Comparison of ENCODE assay signal across 11 cellular contexts in the genomic region with DNA sequence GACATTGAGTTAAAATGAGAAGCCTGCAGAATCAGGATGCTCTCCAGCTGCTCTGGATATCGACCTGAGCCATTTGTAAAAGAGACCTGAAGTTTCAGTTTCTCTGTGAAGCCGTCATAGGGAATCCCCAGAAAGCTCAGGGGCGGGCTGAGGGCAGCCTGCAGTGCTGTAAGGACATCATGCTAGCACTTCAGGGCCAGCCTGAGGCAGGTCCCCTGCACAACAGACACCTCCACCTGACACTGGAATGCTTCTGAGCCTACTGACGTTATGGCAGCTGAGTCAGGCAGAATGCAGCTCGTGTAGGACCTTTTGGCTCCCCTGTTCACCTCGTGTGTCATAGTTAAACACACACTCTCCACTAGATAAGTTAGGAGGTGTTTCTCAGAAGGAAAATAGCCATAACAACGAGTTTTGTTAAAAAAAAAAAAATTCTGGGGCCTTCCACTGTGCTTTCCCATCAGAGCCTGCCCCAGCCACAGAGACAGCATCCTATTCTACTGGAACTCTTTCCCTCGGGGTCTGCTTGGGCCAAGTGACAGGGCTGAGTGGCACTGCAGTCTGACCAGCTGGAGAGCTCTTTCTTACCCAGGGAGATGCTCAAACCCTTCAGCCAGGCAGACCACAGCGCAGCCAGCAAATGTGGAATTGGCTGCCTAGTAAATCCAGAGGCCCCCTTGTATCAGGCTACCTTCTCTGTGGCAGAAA.
A peak's percentile ranks its signal among the peaks of the same experiment; 100 is the strongest.
DNase-seq lines count a peak whose midpoint lies in the region; ATAC-seq, FAIRE-seq and TF ChIP-seq lines count a peak whose summit lies in the region.
"Had no signal": no experiment of that assay in that cellular context is flagged by ENCODE, and none has a peak within 500 bp of the region (broad histone marks: within the 10 kb centered on the region; RNA-seq: fewer than 3 reads in every experiment).

No MANE protein-coding gene starts in this region.

- H3K9me3 ChIP-seq in A549 = no peaks in the 10 kb centered on the region
- no peaks in the 10 kb centered on the region for H3K9me3 ChIP-seq in H9 (ENCODE audit: control insufficient read depth, low read depth, low read length)
- no peaks in the 10 kb centered on the region for H3K9me3 ChIP-seq in CD8-positive, alpha-beta memory T cell (ENCODE audit: low read length)

- no peaks in the 10 kb centered on the region for H3K79me1 ChIP-seq in H9 (ENCODE audit: insufficient read depth, low read depth, low read length, poor library complexity, severe bottlenecking)

- H3K9ac ChIP-seq in H9 (ENCODE audit: extremely low read depth, insufficient read length, low read length) = no peak overlapping the region

- no peak overlapping the region for H2BK20ac ChIP-seq in H9 (ENCODE audit: low read depth, low read length, poor library complexity, severe bottlenecking)

- H3K27me3 Mint-ChIP-seq in H9 (ENCODE audit: low read depth) = no peaks in the 10 kb centered on the region
- H3K27me3 Mint-ChIP-seq in CD8-positive, alpha-beta memory T cell = peaks cover 0 to 4% of the 10 kb centered on the region in 2 donors

- no peak overlapping the region for H2AK5ac ChIP-seq in H9 (ENCODE audit: insufficient read length, low read length)

- ATAC-seq in A549 = peak; percentile 70 to 85
- ATAC-seq in GM18907 (IDR thresholded peaks at IDR 0.05; ENCODE audit: unreplicated experiment) = peak; percentile 97
- peak; percentile 96 for ATAC-seq in HG02798 (IDR thresholded peaks at IDR 0.05; ENCODE audit: poor library complexity, unreplicated experiment)

- H2BK5ac ChIP-seq in H9 (ENCODE audit: insufficient read length, low read length) = no peak overlapping the region

- TF ChIP-seq EP300 in A549 (IDR thresholded peaks at IDR 0.05) = no peak

- WGBS in A549 (ENCODE audit: missing lambda C conversion rate) = 34% methylated on average over 9 of the region's 9 CpGs
- WGBS in H9 (ENCODE audit: extremely low coverage, insufficient read length, low lambda C conversion rate) = no CpG with 5 or more reads among the region's 9 CpGs

- no peak overlapping the region for H2BK15ac ChIP-seq in H9 (ENCODE audit: low read depth, low read length)

- H3K4me1 Mint-ChIP-seq in H9 = no peaks in the 10 kb centered on the region
- H3K4me1 Mint-ChIP-seq in CD8-positive, alpha-beta memory T cell = peaks cover 0 to 4% (median 3%) of the 10 kb centered on the region in 3 donors
- H3K4me1 Mint-ChIP-seq: nephron had no signal

- no peak overlapping the region for H3K4ac ChIP-seq in H9 (ENCODE audit: low read depth, low read length)

- no peak overlapping the region for H4K91ac ChIP-seq in H9 (ENCODE audit: insufficient read length, low read depth, low read length)

- no peaks in the 10 kb centered on the region for H4K20me1 ChIP-seq in H9 (ENCODE audit: control insufficient read depth, insufficient read depth, insufficient read length)

- H3K23ac ChIP-seq in H9 (ENCODE audit: insufficient read length, low read depth, low read length) = no peak overlapping the region

- H3K36me3 Mint-ChIP-seq in H9 (ENCODE audit: insufficient read depth in 1 of 3, low read depth in 3 of 3) = no peaks in the 10 kb centered on the region
- H3K36me3 Mint-ChIP-seq in CD8-positive, alpha-beta memory T cell = no peaks in the 10 kb centered on the region

- no peaks in the 10 kb centered on the region for H3K79me2 ChIP-seq in H9 (ENCODE audit: insufficient read depth, low read length)

- H2BK12ac ChIP-seq in H9 (ENCODE audit: insufficient read length, low read depth, low read length) = no peak overlapping the region

- H3K36me3 ChIP-seq in CD8-positive, alpha-beta memory T cell (ENCODE audit: insufficient read depth, low read length) = no peaks in the 10 kb centered on the region

- no peak for DNase-seq in A549 (ENCODE audit: low read depth in 1 of 2, low spot score in 1 of 2)
- DNase-seq in RPMI8226 = peak; percentile 10
- no peak for DNase-seq in H9
- DNase-seq in putamen (ENCODE audit: low spot score) = no peak
- DNase-seq in DMS 273 (lab: John Stamatoyannopoulos, UW; ENCODE audit: unreplicated experiment) = no peak
- DNase-seq in CD8-positive, alpha-beta memory T cell = no peak
- DNase-seq: activated CD4-positive, CD25-positive, alpha-beta regulatory T cell treated with anti-CD3 and anti-CD28 coated beads, Interleukin-2, amount 50 U/mL, for 72 hours had no signal

- H3K27me3 ChIP-seq in H9 (ENCODE audit: insufficient read depth, low read length) = no peaks in the 10 kb centered on the region
- H3K27me3 ChIP-seq in CD8-positive, alpha-beta memory T cell (ENCODE audit: insufficient read depth, low read length, poor library complexity, severe bottlenecking) = no peaks in the 10 kb centered on the region

- no peak overlapping the region for H3K4me3 ChIP-seq in A549
- H3K4me3 ChIP-seq in CD8-positive, alpha-beta memory T cell (ENCODE audit: low read length) = no peak overlapping the region

- H3K4me1 ChIP-seq in A549 = 0 out of 3 replicates have a peak, but pooled peaks cover 3% of the 10 kb centered on the region
- no peaks in the 10 kb centered on the region for H3K4me1 ChIP-seq in H9 (ENCODE audit: insufficient read depth, low read length)
- no peaks in the 10 kb centered on the region for H3K4me1 ChIP-seq in CD8-positive, alpha-beta memory T cell (ENCODE audit: insufficient read depth, low read length)

- H3K27ac ChIP-seq in A549 (peak overlapping the region in 1 of 2 experiments; percentile 46; a peak in 1 of 6 replicates), H9 (ENCODE audit: insufficient read length, low read depth, low read length) (no peak overlapping the region)
- no peak overlapping the region for H3K27ac ChIP-seq in CD8-positive, alpha-beta memory T cell (ENCODE audit: low read depth, low read length)
- H3K27ac ChIP-seq: epithelial cell of prostate had no signal

- H4K5ac ChIP-seq in H9 (ENCODE audit: insufficient read length, low read depth, low read length) = no peak overlapping the region

- no peak overlapping the region; a peak in 1 of 7 replicates for H3K27ac Mint-ChIP-seq in H9
- H3K27ac Mint-ChIP-seq in CD8-positive, alpha-beta memory T cell = no peak overlapping the region
- H3K27ac Mint-ChIP-seq: nephron had no signal

- no peak overlapping the region for H3K56ac ChIP-seq in H9 (ENCODE audit: insufficient read length, low read depth, low read length)

- H3K18ac ChIP-seq in H9 (ENCODE audit: insufficient read length, low read depth, low read length) = no peak overlapping the region

- H3K14ac ChIP-seq in H9 (ENCODE audit: insufficient read depth, low read length) = no peak overlapping the region

- H4K8ac ChIP-seq in H9 (replicated peaks; ENCODE audit: insufficient read length, low read depth, low read length) = no peak overlapping the region

- no peak overlapping the region for H2BK120ac ChIP-seq in H9 (ENCODE audit: low read depth, low read length, poor library complexity, severe bottlenecking)

- H3T11ph ChIP-seq in H9 (ENCODE audit: low read length) = no peak overlapping the region

- no peak for FAIRE-seq in A549 (lab: Jason Lieb, UNC)

- no peak for TF ChIP-seq POLR2A in A549 (IDR thresholded peaks at IDR 0.05; ENCODE audit: low read length)

- H3K4me3 Mint-ChIP-seq in H9 = no peak overlapping the region
- peak overlapping the region in 2 of 7 donors; percentile 4 to 50 for H3K4me3 Mint-ChIP-seq in CD8-positive, alpha-beta memory T cell
- H3K4me3 Mint-ChIP-seq: nephron had no signal

- no peak overlapping the region for H2AFZ ChIP-seq in H9 (ENCODE audit: low read length)

- TF ChIP-seq RAD21 in A549 (conservative IDR thresholded peaks at IDR 0.05 in 1 of 2, IDR thresholded peaks at IDR 0.05 in 1 of 2) = no peak

- no peak for TF ChIP-seq CTCF in A549 (IDR thresholded peaks at IDR 0.05)
- TF ChIP-seq CTCF in H9 (conservative IDR thresholded peaks at IDR 0.05) = no peak

- POLR2A ChIA-PET in A549 (lab: Yijun Ruan, JAX) = no interaction called here
- POLR2A ChIA-PET in CD8-positive, alpha-beta memory T cell (lab: Charles Lee) = no interaction called here

- H3K4me2 ChIP-seq in A549 (peak overlapping the region; percentile 66), H9 (ENCODE audit: insufficient read depth, insufficient read length, low read length) (no peak overlapping the region)

- no peaks in the 10 kb centered on the region for H3K23me2 ChIP-seq in H9 (ENCODE audit: insufficient read length, low read depth, low read length, poor library complexity, severe bottlenecking)

- CTCF ChIA-PET in A549 (lab: Yijun Ruan, JAX) = interaction anchor here (0.5 to 1.0 kb wide), 3 partner anchors 13 to 38 kb away, joined by 3 to 4 read pairs (median 3); no protein-coding TSS in a partner anchor
- CTCF ChIA-PET in CD8-positive, alpha-beta memory T cell (lab: Charles Lee) = no interaction called here

- H3K9me3 Mint-ChIP-seq in H9 = peaks cover 0 to 4% of the 10 kb centered on the region in 2 experiments; a peak in 1 of 5 replicates
- H3K9me3 Mint-ChIP-seq in CD8-positive, alpha-beta memory T cell = no peaks in the 10 kb centered on the region
- H3K9me3 Mint-ChIP-seq: nephron had no signal

TF ChIP-seq in A549, 52 proteins besides CTCF, POLR2A, EP300 and RAD21 (continues in another document):
- TF ChIP-seq PHF8 (IDR thresholded peaks at IDR 0.05; ENCODE audit: borderline replicate concordance, low read depth) (no peak), JUNB (IDR thresholded peaks at IDR 0.05) (no peak), ZC3H11A (IDR thresholded peaks at IDR 0.05) (no peak), NR3C1 (IDR thresholded peaks at IDR 0.05) (no peak), RNF2 (IDR thresholded peaks at IDR 0.05; ENCODE audit: borderline replicate concordance, low read depth) (no peak), NPAS2 (CRISPR knock-in tag; IDR thresholded peaks at IDR 0.05; ENCODE audit: borderline replicate concordance) (no peak), FOSB (CRISPR knock-in tag; IDR thresholded peaks at IDR 0.05) (no peak), POLR2AphosphoS2 (conservative IDR thresholded peaks at IDR 0.05; ENCODE audit: low read length) (no peak), TP53 (CRISPR knock-in tag; IDR thresholded peaks at IDR 0.05) (no peak)
- TF ChIP-seq, protein P1, sequence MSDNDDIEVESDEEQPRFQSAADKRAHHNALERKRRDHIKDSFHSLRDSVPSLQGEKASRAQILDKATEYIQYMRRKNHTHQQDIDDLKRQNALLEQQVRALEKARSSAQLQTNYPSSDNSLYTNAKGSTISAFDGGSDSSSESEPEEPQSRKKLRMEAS (IDR thresholded peaks at IDR 0.05) = no peak
- TF ChIP-seq, protein P2, sequence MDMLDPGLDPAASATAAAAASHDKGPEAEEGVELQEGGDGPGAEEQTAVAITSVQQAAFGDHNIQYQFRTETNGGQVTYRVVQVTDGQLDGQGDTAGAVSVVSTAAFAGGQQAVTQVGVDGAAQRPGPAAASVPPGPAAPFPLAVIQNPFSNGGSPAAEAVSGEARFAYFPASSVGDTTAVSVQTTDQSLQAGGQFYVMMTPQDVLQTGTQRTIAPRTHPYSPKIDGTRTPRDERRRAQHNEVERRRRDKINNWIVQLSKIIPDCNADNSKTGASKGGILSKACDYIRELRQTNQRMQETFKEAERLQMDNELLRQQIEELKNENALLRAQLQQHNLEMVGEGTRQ (IDR thresholded peaks at IDR 0.05) = no peak
